ENCODE assay signal across 18 cellular contexts in the genomic region with DNA sequence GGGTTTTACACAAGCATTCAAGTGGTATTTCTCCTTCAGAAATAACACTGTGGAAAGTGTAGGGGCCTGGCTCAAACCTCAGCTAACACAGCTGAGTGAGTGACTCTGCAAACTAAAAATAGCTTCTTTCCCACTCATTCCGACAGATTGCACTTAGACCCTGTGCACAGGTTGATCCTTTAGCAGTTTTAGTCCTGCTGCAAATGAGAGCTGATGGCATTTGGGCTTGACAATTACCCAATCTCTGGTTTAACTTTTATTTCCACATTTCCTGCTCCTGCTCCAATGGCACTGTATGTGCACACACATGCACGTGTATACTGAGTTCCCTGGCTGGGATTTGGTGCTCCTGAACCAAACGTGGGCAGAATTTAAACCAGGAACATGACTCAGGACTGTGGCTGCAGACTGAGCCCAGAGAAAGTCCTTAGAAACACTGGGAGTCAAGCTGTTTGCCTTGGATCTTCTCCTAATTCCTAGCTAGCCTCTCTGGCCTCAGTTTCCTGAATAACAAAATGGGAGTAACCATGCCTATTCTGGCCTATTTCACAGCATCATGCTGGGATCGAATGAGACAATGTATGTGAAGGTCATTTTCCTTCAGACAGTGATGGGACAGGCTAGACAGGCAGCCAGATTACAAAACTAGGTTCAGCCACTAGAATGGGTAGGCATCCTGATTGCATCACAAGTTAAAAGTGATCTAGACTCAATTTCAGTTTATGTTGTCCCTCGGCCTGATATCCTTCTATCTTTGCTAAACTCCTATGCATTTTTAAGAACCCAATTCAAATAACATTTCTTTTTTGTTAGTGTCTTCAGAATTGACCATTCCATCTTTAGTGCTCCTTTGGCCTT. TPM values are rescaled to one million over a fixed set of nuclear protein-coding genes. Genes with fewer than 3 reads are reported as not detected.
DNase-seq lines count a peak whose midpoint lies in the region; ATAC-seq, FAIRE-seq and TF ChIP-seq lines count a peak whose summit lies in the region.
"Had no signal": no experiment of that assay in that cellular context is flagged by ENCODE, and none has a peak within 500 bp of the region (broad histone marks: within the 10 kb centered on the region; RNA-seq: fewer than 3 reads in every experiment).

No MANE protein-coding gene starts in this region.

- no peak overlapping the region for H3K4me2 ChIP-seq in HepG2 (ENCODE audit: low read depth, low read length)

- H3K36me3 ChIP-seq in liver (ENCODE audit: control insufficient read depth in 4 of 4, insufficient read depth in 3 of 4, low read depth in 1 of 4, low read length in 3 of 4) (peaks cover 0 to 9% (median 1%) of the 10 kb centered on the region in 4 donors), HepG2 (replicated peaks in 1 of 2; ENCODE audit: control insufficient read depth in 1 of 2, insufficient read depth in 2 of 2, low read length in 2 of 2) (peaks cover 28 to 89% of the 10 kb centered on the region in 2 experiments), aorta (ENCODE audit: control insufficient read depth in 1 of 2, insufficient read depth in 2 of 2, low read length in 1 of 2) (peaks cover 0 to 1% of the 10 kb centered on the region in 2 donors)
- H3K36me3 ChIP-seq: breast epithelium, neutrophil had no signal

- DNase-seq in HepG2 (ENCODE audit: low spot score): no peak
- DNase-seq in choroid plexus epithelial cell (ENCODE audit: low read depth): peak; percentile 28
- peak; percentile 10 for DNase-seq in iris pigment epithelial cell (ENCODE audit: low read depth)
- DNase-seq in aorta: no peak
- no peak for DNase-seq in iPS-NIHi7 (ENCODE audit: extremely low spot score)
- DNase-seq in activated CD4-positive, alpha-beta T cell treated with anti-CD3 and anti-CD28 coated beads, Interleukin-2, amount 50 U/mL, for 4 hours: no peak
- DNase-seq: activated B cell treated with CpG ODN at 0.5 μM for 24 hours; activated naive CD4-positive, alpha-beta T cell; CD4-positive, alpha-beta T cell; effector memory CD8-positive, alpha-beta T cell; foreskin melanocyte; NCI-H748 treated with DMSO at 0.1 percent for 48 hours; RPMI8226; small intestine had no signal

- H2AFZ ChIP-seq in HepG2 (ENCODE audit: low read length): no peak overlapping the region

- no TSS peak for BruUV-seq in HepG2 (replicated peaks; lab: Mats Ljungman, UMichigan)

- in situ Hi-C loops in HepG2 (cut with HindIII; ENCODE audit: extremely low pct_ligation_motif_present, low pct_unique_long_range_greater_than_20kb): no loop called here

- CTCF ChIA-PET in HepG2 (lab: Yijun Ruan, JAX; ENCODE audit: low intra/inter-chr PET ratio, low total read pairs): no interaction called here

- H3K9ac ChIP-seq in liver (ENCODE audit: low read depth in 1 of 2, low read length in 2 of 2) (peak overlapping the region in 1 of 2 donors; percentile 62), HepG2 (ENCODE audit: insufficient read depth, low read depth, low read length) (no peak overlapping the region)

- H3K4me1 ChIP-seq in liver (ENCODE audit: control insufficient read depth in 4 of 4, insufficient read depth in 4 of 4, low read length in 3 of 4) (peaks cover 10 to 47% (median 29%) of the 10 kb centered on the region in 4 donors), HepG2 (ENCODE audit: insufficient read depth, low read length) (peaks cover 18% of the 10 kb centered on the region), aorta (ENCODE audit: control insufficient read depth in 1 of 2, insufficient read depth in 2 of 2, low read length in 2 of 2) (peaks cover 0 to 4% of the 10 kb centered on the region in 2 donors)
- H3K4me1 ChIP-seq: breast epithelium had no signal

- H3K27me3 ChIP-seq in liver (ENCODE audit: control insufficient read depth in 4 of 4, insufficient read depth in 4 of 4, low read length in 3 of 4) (no peaks in the 10 kb centered on the region), HepG2 (ENCODE audit: control insufficient read depth in 1 of 2, insufficient read depth in 2 of 2, low read length in 2 of 2) (no peaks in the 10 kb centered on the region), aorta (ENCODE audit: control insufficient read depth in 1 of 2, insufficient read depth in 2 of 2, low read length in 1 of 2) (no peaks in the 10 kb centered on the region)
- H3K27me3 ChIP-seq: breast epithelium, neutrophil had no signal

- WGBS in liver: 37% methylated on average over 5 of the region's 5 CpGs
- WGBS in HepG2 (ENCODE audit: low lambda C conversion rate): 90% methylated on average over 5 of the region's 5 CpGs
- 19% methylated on average over 5 of the region's 5 CpGs for WGBS in aorta, 2 donors

- ATAC-seq in HepG2 (no peak), aorta (ENCODE audit: low FRiP score) (peak; percentile 53), HG03565 (IDR thresholded peaks at IDR 0.05; ENCODE audit: unreplicated experiment) (no peak)
- ATAC-seq: effector memory CD8-positive, alpha-beta T cell had no signal

- TF ChIP-seq EP300 in HepG2 (IDR thresholded peaks at IDR 0.05; ENCODE audit: low read depth in 2 of 2, low read length in 2 of 2) (no peak), HepG2 (CRISPR knock-in tag; IDR thresholded peaks at IDR 0.05; ENCODE audit: borderline replicate concordance) (no peak)

- H3K4me3 ChIP-seq in liver (ENCODE audit: low read depth in 1 of 3, low read length in 3 of 3) (no peak overlapping the region), HepG2 (replicated peaks in 1 of 3; ENCODE audit: insufficient read depth in 1 of 3, low read depth in 2 of 3, low read length in 3 of 3) (no peak overlapping the region), choroid plexus epithelial cell (ENCODE audit: low read depth, low read length) (no peak overlapping the region), aorta (ENCODE audit: low read length in 2 of 2) (no peak overlapping the region)
- H3K4me3 ChIP-seq: breast epithelium had no signal

- POLR2A ChIA-PET in HepG2 (lab: Yijun Ruan, JAX): no interaction called here

- TF ChIP-seq RAD21 in liver (IDR thresholded peaks at IDR 0.05) (peak; percentile 55 to 61), HepG2 (CRISPR knock-in tag; IDR thresholded peaks at IDR 0.05) (no peak)

- no peak for FAIRE-seq in HepG2 (lab: Jason Lieb, UNC)
- FAIRE-seq: small intestine had no signal

- TF ChIP-seq POLR2A in HepG2 (IDR thresholded peaks at IDR 0.05; ENCODE audit: insufficient read depth in 1 of 2, low read depth in 2 of 2, low read length in 2 of 2): no peak

- intact Hi-C loops in HepG2 (cut with micrococcal nuclease; ENCODE audit: unreplicated experiment) (no loop called here), aorta (cut with DNase I) (loop anchor here in 1 of 2 donors (5.0 kb wide), 1 partner anchor 142 kb away; no protein-coding TSS in a partner anchor)

- TF ChIP-seq CTCF in liver (IDR thresholded peaks at IDR 0.05; ENCODE audit: low read depth, low read length, missing input control) (no peak), HepG2 (CRISPR knock-in tag; IDR thresholded peaks at IDR 0.05) (no peak), choroid plexus epithelial cell (conservative IDR thresholded peaks at IDR 0.05; ENCODE audit: low read depth, low read length) (no peak)

- H4K20me1 ChIP-seq in HepG2 (ENCODE audit: insufficient read depth, low read length): no peaks in the 10 kb centered on the region; the same call in 1 of the 2 replicates

- no peaks in the 10 kb centered on the region for H3K79me2 ChIP-seq in HepG2 (ENCODE audit: insufficient read depth, low read length)

- H3K27ac ChIP-seq in liver (ENCODE audit: low read depth in 1 of 2, low read length in 2 of 2): peak overlapping the region; percentile 79 to 89
- no peak overlapping the region for H3K27ac ChIP-seq in HepG2 (ENCODE audit: extremely low read length, insufficient read depth, low read length)
- peak overlapping the region; percentile 43 to 79 for H3K27ac ChIP-seq in aorta (ENCODE audit: low read depth in 1 of 2, low read length in 2 of 2)
- H3K27ac ChIP-seq: breast epithelium, neutrophil had no signal

- H3K9me3 ChIP-seq in liver (ENCODE audit: control insufficient read depth in 4 of 4, low read length in 3 of 4): no peaks in the 10 kb centered on the region
- no peaks in the 10 kb centered on the region for H3K9me3 ChIP-seq in HepG2 (ENCODE audit: low read length)
- H3K9me3 ChIP-seq in aorta (ENCODE audit: control insufficient read depth, low read length): no peaks in the 10 kb centered on the region
- H3K9me3 ChIP-seq: breast epithelium, neutrophil had no signal

TF ChIP-seq in liver, 16 proteins besides CTCF, POLR2A, EP300 and RAD21 (continues in another document):
- TF ChIP-seq RXRA (IDR thresholded peaks at IDR 0.05) (peak; percentile 83 to 96), NR2F2 (IDR thresholded peaks at IDR 0.05) (no peak)

TF ChIP-seq in HepG2, 621 proteins besides CTCF, POLR2A, EP300 and RAD21 (continues in another document):
- TF ChIP-seq CHCHD3 (CRISPR knock-in tag; IDR thresholded peaks at IDR 0.05): no peak
- TF ChIP-seq RBFOX2 (IDR thresholded peaks at IDR 0.05; ENCODE audit: low read depth, low read length): no peak
- TF ChIP-seq PAWR (CRISPR knock-in tag; IDR thresholded peaks at IDR 0.05; ENCODE audit: borderline replicate concordance): no peak
- no peak for TF ChIP-seq ZNF589 (CRISPR knock-in tag; conservative IDR thresholded peaks at IDR 0.05)

RNA-seq across cellular contexts. Expression of a gene that starts 58.2 kb away (rescaled TPM):
- total RNA-seq in liver (10 to 100 TPM; 12.9 to 13.9 TPM), HepG2 (2016; rRNA removed; fragmentation: Illumina TruSeq; extraction: Trizol) (114 and 117 TPM in 2 replicates), aorta (10 to 100 TPM; 43.1 to 48.3 TPM)
- polyA plus RNA-seq in liver (10 to 100 TPM; 12.0 to 17.9 TPM), HepG2 (2011; rRNA removed) (54.5 and 62.6 TPM in 2 replicates), aorta (100 to 1,000 TPM in 1 of 2 donors, 10 to 100 TPM in 1; 97.3 to 137 TPM)
- 439 and 477 TPM in 2 replicates for total RNA-seq in HepG2 (2016; cell fraction: cytosol; rRNA removed; fragmentation: Illumina TruSeq; extraction: Trizol; ENCODE audit: low read depth)
- 109 and 122 TPM in 2 replicates for total RNA-seq in HepG2 (2016; cell fraction: insoluble cytoplasmic fraction; rRNA removed; fragmentation: Illumina TruSeq; extraction: Trizol)
- 317 and 361 TPM in 2 replicates for total RNA-seq in HepG2 (2016; cell fraction: membrane; rRNA removed; fragmentation: Illumina TruSeq; extraction: Trizol)
- 64.9 and 76.4 TPM in 2 replicates for total RNA-seq in HepG2 (2016; cell fraction: nucleus; rRNA removed; fragmentation: Illumina TruSeq; extraction: Trizol)
- 59.1 and 61.0 TPM in 2 replicates for polyA plus RNA-seq in HepG2 (2011; cell fraction: cytosol; rRNA removed)
- 56.3 and 60.9 TPM in 2 replicates for polyA plus RNA-seq in HepG2 (2011; cell fraction: nucleus; rRNA removed)
- polyA plus RNA-seq in HepG2 (2012): 73.3 and 103 TPM in 2 replicates
- 141 and 153 TPM in 2 replicates for polyA plus RNA-seq in HepG2 (2016; cell fraction: cytosol; fragmentation: Illumina TruSeq; extraction: Trizol; ENCODE audit: low read depth)
- 81.0 and 82.1 TPM in 2 replicates for polyA plus RNA-seq in HepG2 (2016; cell fraction: insoluble cytoplasmic fraction; fragmentation: Illumina TruSeq; extraction: Trizol; ENCODE audit: low read depth)
- 156 and 162 TPM in 2 replicates for polyA plus RNA-seq in HepG2 (2016; cell fraction: membrane; fragmentation: Illumina TruSeq; extraction: Trizol; ENCODE audit: low read depth)
- polyA plus RNA-seq in HepG2 (2016; cell fraction: nucleus; fragmentation: Illumina TruSeq; extraction: Trizol; ENCODE audit: insufficient read depth, low read depth): 63.3 and 66.3 TPM in 2 replicates
- polyA minus RNA-seq in HepG2 (2011; rRNA and poly(A)+ RNA removed; ENCODE audit: low replicate concordance): 28.1 and 97.6 TPM in 2 replicates
- polyA minus RNA-seq in HepG2 (2011; cell fraction: cytosol; rRNA and poly(A)+ RNA removed): 39.2 and 52.7 TPM in 2 replicates
- polyA minus RNA-seq in HepG2 (2011; cell fraction: nucleus; rRNA and poly(A)+ RNA removed): 105 and 132 TPM in 2 replicates

Comparison
In these comparisons a context has a peak if more than half of its experiments do, and no peak if none do; other contexts are left out.
1. DNase-seq: peak in choroid plexus epithelial cell (single experiment) and iris pigment epithelial cell (single experiment); none in HepG2 (single experiment), aorta (0 of 2), iPS-NIHi7 (single experiment) and activated CD4-positive, alpha-beta T cell treated with anti-CD3 and anti-CD28 coated beads, Interleukin-2, amount 50 U/mL, for 4 hours (0 of 2).